12 cellular contexts compared by ENCODE assay signal in genomic region chr11:73410627-73411026, GRCh38. TPM values are rescaled to one million over a fixed set of nuclear protein-coding genes. Genes with fewer than 3 reads are reported as not detected.
DNase-seq lines count a peak whose midpoint lies in the region; ATAC-seq and TF ChIP-seq lines count a peak whose summit lies in the region.
"Had no signal": no experiment of that assay in that cellular context is flagged by ENCODE, and none has a peak within 500 bp of the region (broad histone marks: within the 10 kb centered on the region; RNA-seq: fewer than 3 reads in every experiment).

No MANE protein-coding gene starts in this region.

- H3K36me3 ChIP-seq in IMR-90 (ENCODE audit: control insufficient read depth, insufficient read depth, low read length) = peaks cover 21% of the 10 kb centered on the region
- peaks cover 90% of the 10 kb centered on the region for H3K36me3 ChIP-seq in neutrophil
- peaks cover 0 to 35% (median 8%) of the 10 kb centered on the region in 4 donors for H3K36me3 ChIP-seq in sigmoid colon

- H2BK20ac ChIP-seq in IMR-90 (ENCODE audit: low read depth, low read length) = 0 out of 2 replicates have a peak overlapping the region, but pooled peaks have one; percentile 33

- peaks cover 0 to 1% (median 0%) of the 10 kb centered on the region in 3 donors for H3K27me3 Mint-ChIP-seq in CD14-positive monocyte (ENCODE audit: low read depth in 3 of 3)
- no peaks in the 10 kb centered on the region for H3K27me3 Mint-ChIP-seq in activated CD8-positive, alpha-beta T cell treated with anti-CD3 and anti-CD28 coated beads for 36 hours

- peaks cover 63 to 78% of the 10 kb centered on the region in 2 donors for H3K36me3 Mint-ChIP-seq in CD14-positive monocyte
- H3K36me3 Mint-ChIP-seq in activated CD8-positive, alpha-beta T cell treated with anti-CD3 and anti-CD28 coated beads for 36 hours (ENCODE audit: low read depth) = peaks cover 4% of the 10 kb centered on the region

- peak; percentile 51; the same call in 1 of the 2 replicates for ATAC-seq in IMR-90 (ENCODE audit: low read depth)
- no peak for ATAC-seq in GM21390 (IDR thresholded peaks at IDR 0.05; ENCODE audit: unreplicated experiment)
- ATAC-seq in activated CD8-positive, alpha-beta T cell treated with anti-CD3 and anti-CD28 coated beads for 36 hours = no peak

- in situ Hi-C loops in IMR-90 (cut with MboI; ENCODE audit: low sequenced_read_pairs) = no loop called here

- DNase-seq in CD14-positive monocyte (ENCODE audit: low spot score) (no peak), ELR (ENCODE audit: low read depth) (peak; percentile 35), IMR-90 (no peak), hypothalamus (lab: John Stamatoyannopoulos, UW) (no peak), sigmoid colon (no peak)
- DNase-seq in activated CD8-positive, alpha-beta T cell treated with anti-CD3 and anti-CD28 coated beads for 36 hours = no peak
- DNase-seq: Calu3, DMS79, GF-D8 had no signal

- intact Hi-C loops in CD14-positive monocyte (cut with micrococcal nuclease) (loop anchor here in 1 of 2 donors (10.0 kb wide), 1 partner anchor 124 kb away; no protein-coding TSS in a partner anchor), IMR-90 (cut with micrococcal nuclease) (no loop called here), sigmoid colon (cut with DNase I) (no loop called here)
- intact Hi-C loops in activated CD8-positive, alpha-beta T cell treated with anti-CD3 and anti-CD28 coated beads for 36 hours (cut with micrococcal nuclease) = no loop called here

- 0 out of 2 replicates have a peak overlapping the region, but pooled peaks have one; percentile 17 for H3K14ac ChIP-seq in IMR-90 (replicated peaks; ENCODE audit: low read depth, low read length)

- H3K9me3 Mint-ChIP-seq in CD14-positive monocyte = no peaks in the 10 kb centered on the region
- H3K9me3 Mint-ChIP-seq in activated CD8-positive, alpha-beta T cell treated with anti-CD3 and anti-CD28 coated beads for 36 hours = no peaks in the 10 kb centered on the region

- H3K4me2 ChIP-seq in IMR-90 (ENCODE audit: low read depth, low read length) = no peak overlapping the region; the same call in 1 of the 2 replicates
- H3K4me2 ChIP-seq: KMS-11 had no signal

- no peak overlapping the region for H2AFZ ChIP-seq in IMR-90 (replicated peaks; ENCODE audit: low read length, poor library complexity)

- H3K9me3 ChIP-seq in IMR-90 (ENCODE audit: control insufficient read depth, insufficient read depth, low read length) = no peaks in the 10 kb centered on the region
- H3K9me3 ChIP-seq in neutrophil = no peaks in the 10 kb centered on the region
- no peaks in the 10 kb centered on the region for H3K9me3 ChIP-seq in sigmoid colon

- H3K27me3 ChIP-seq in IMR-90 (ENCODE audit: control insufficient read depth, insufficient read depth, low read length) (no peaks in the 10 kb centered on the region), neutrophil (no peaks in the 10 kb centered on the region), sigmoid colon (no peaks in the 10 kb centered on the region)

- H4K20me1 ChIP-seq in IMR-90 (ENCODE audit: insufficient read depth, low read length) = no peaks in the 10 kb centered on the region; the same call in 1 of the 2 replicates

- no peak overlapping the region for H3K9ac ChIP-seq in IMR-90 (ENCODE audit: low read depth, low read length)
- H3K9ac ChIP-seq: KMS-11 had no signal

- H3K27ac ChIP-seq in IMR-90 (ENCODE audit: insufficient read depth, low read length) = no peak overlapping the region
- peak overlapping the region; percentile 74 for H3K27ac ChIP-seq in neutrophil
- H3K27ac ChIP-seq in sigmoid colon = no peak overlapping the region
- H3K27ac ChIP-seq: KMS-11 had no signal

- H2BK5ac ChIP-seq in IMR-90 (ENCODE audit: low read depth, low read length, poor library complexity, severe bottlenecking) = no peak overlapping the region

- no TSS peak for BruUV-seq in IMR-90 (replicated peaks; lab: Mats Ljungman, UMichigan)

- H2AK9ac ChIP-seq in IMR-90 (replicated peaks; ENCODE audit: low read depth, low read length, poor library complexity) = no peak overlapping the region

- H3K18ac ChIP-seq in IMR-90 (ENCODE audit: low read depth, low read length) = no peak overlapping the region

- H3K4me1 Mint-ChIP-seq in CD14-positive monocyte = peaks cover 72% of the 10 kb centered on the region
- H3K4me1 Mint-ChIP-seq in activated CD8-positive, alpha-beta T cell treated with anti-CD3 and anti-CD28 coated beads for 36 hours (ENCODE audit: low read depth) = peaks cover 3% of the 10 kb centered on the region

- H2BK120ac ChIP-seq in IMR-90 (ENCODE audit: low read depth, low read length) = no peak overlapping the region

- H3K4me1 ChIP-seq in IMR-90 (ENCODE audit: control insufficient read depth, insufficient read depth, low read length) (peaks cover 8% of the 10 kb centered on the region), neutrophil (ENCODE audit: control insufficient read depth in 1 of 2, insufficient read depth in 1 of 2, low read depth in 1 of 2, low read length in 1 of 2) (peaks cover 54 to 68% of the 10 kb centered on the region in 2 experiments), sigmoid colon (peaks cover 0 to 14% (median 11%) of the 10 kb centered on the region in 4 donors)

- peaks cover 17% of the 10 kb centered on the region for H3K9me1 ChIP-seq in IMR-90 (ENCODE audit: insufficient read depth, low read length)

- dilution Hi-C loops in IMR-90 (cut with HindIII; ENCODE audit: low sequenced_read_pairs, unreplicated experiment) = no loop called here

- WGBS in IMR-90 (ENCODE audit: extremely low coverage in 2 of 2, insufficient read length in 1 of 2), 2 experiments = 83% methylated on average over 1 of the region's 1 CpG; no CpG with 5 or more reads in 1 of the 2 experiments
- WGBS in sigmoid colon, 2 donors = 78 to 84% methylated on average over 1 of the region's 1 CpG

- H4K8ac ChIP-seq in IMR-90 (ENCODE audit: low read depth in 2 of 2, low read length in 2 of 2) = peak overlapping the region in 1 of 2 experiments; percentile 5; a peak in 1 of 4 replicates

- H3K27ac Mint-ChIP-seq in CD14-positive monocyte = peak overlapping the region in 4 of 7 donors; percentile 6 to 82 (median 25)
- no peak overlapping the region for H3K27ac Mint-ChIP-seq in activated CD8-positive, alpha-beta T cell treated with anti-CD3 and anti-CD28 coated beads for 36 hours

- CTCF ChIA-PET in IMR-90 (lab: Yijun Ruan, JAX) = no interaction called here
- CTCF ChIA-PET in activated CD8-positive, alpha-beta T cell treated with anti-CD3 and anti-CD28 coated beads for 36 hours (lab: Charles Lee) = interaction anchor here (1.0 to 2.8 kb wide), 5 partner anchors 15 to 251 kb away, joined by 3 to 8 read pairs (median 6); no protein-coding TSS in a partner anchor

- H2AK5ac ChIP-seq in IMR-90 (ENCODE audit: low read depth, low read length) = peak overlapping the region; percentile 82; the same call in 1 of the 2 replicates

- no peak for TF ChIP-seq CTCF in CD14-positive monocyte (IDR thresholded peaks at IDR 0.05)
- no peak for TF ChIP-seq CTCF in IMR-90 (conservative IDR thresholded peaks at IDR 0.05; ENCODE audit: low read depth, low read length)
- no peak for TF ChIP-seq CTCF in neutrophil (IDR thresholded peaks at IDR 0.05)
- TF ChIP-seq CTCF in activated CD8-positive, alpha-beta T cell treated with anti-CD3 and anti-CD28 coated beads for 36 hours (IDR thresholded peaks at IDR 0.05) = no peak
- no peak for TF ChIP-seq CTCF in sigmoid colon (IDR thresholded peaks at IDR 0.05)

- H3K4me3 ChIP-seq in IMR-90 (ENCODE audit: insufficient read depth, low read depth, low read length) (no peak overlapping the region), neutrophil (ENCODE audit: low read depth in 1 of 2, low read length in 1 of 2) (no peak overlapping the region), sigmoid colon (no peak overlapping the region)

- peaks cover 3 to 9% of the 10 kb centered on the region in 2 experiments; a peak in 3 of 4 replicates for H3K79me1 ChIP-seq in IMR-90 (ENCODE audit: low read depth in 1 of 2, low read length in 2 of 2)

- H3K4ac ChIP-seq in IMR-90 (ENCODE audit: low read depth, low read length) = peak overlapping the region; percentile 36; the same call in 1 of the 2 replicates

- no peak overlapping the region for H2BK15ac ChIP-seq in IMR-90 (ENCODE audit: low read depth, low read length)

- H3K4me3 Mint-ChIP-seq in CD14-positive monocyte = no peak overlapping the region
- H3K4me3 Mint-ChIP-seq in activated CD8-positive, alpha-beta T cell treated with anti-CD3 and anti-CD28 coated beads for 36 hours = no peak overlapping the region

- POLR2A ChIA-PET in IMR-90 (lab: Charles Lee; ENCODE audit: unreplicated experiment) = no interaction called here
- POLR2A ChIA-PET in activated CD8-positive, alpha-beta T cell treated with anti-CD3 and anti-CD28 coated beads for 36 hours (lab: Charles Lee) = interaction anchor here (0.6 kb wide), 1 partner anchor 120 kb away, joined by 3 read pairs; no protein-coding TSS in a partner anchor

- no peak for TF ChIP-seq RAD21 in IMR-90 (IDR thresholded peaks at IDR 0.05; ENCODE audit: low read length)

- H3K56ac ChIP-seq in IMR-90 (ENCODE audit: extremely low read depth, insufficient read depth, low read length) = no peak overlapping the region

- TF ChIP-seq POLR2A in IMR-90 (IDR thresholded peaks at IDR 0.05; ENCODE audit: low read depth, low read length) (no peak), sigmoid colon (IDR thresholded peaks at IDR 0.05) (no peak)

- TF ChIP-seq EP300 in sigmoid colon (IDR thresholded peaks at IDR 0.05) = no peak

- H4K5ac ChIP-seq in IMR-90 (ENCODE audit: low read depth, low read length) = no peak overlapping the region

- H3K23ac ChIP-seq in IMR-90 (ENCODE audit: low read depth, low read length) = no peak overlapping the region

- no peak overlapping the region for H4K91ac ChIP-seq in IMR-90 (ENCODE audit: insufficient read depth, low read depth, low read length)

TF ChIP-seq in IMR-90, 13 proteins besides CTCF, POLR2A, EP300 and RAD21 (continues in another document):
- TF ChIP-seq NFE2L2 (IDR thresholded peaks at IDR 0.05; ENCODE audit: low read depth, low read length) (no peak), USF2 (IDR thresholded peaks at IDR 0.05; ENCODE audit: low read depth, low read length) (no peak), RCOR1 (IDR thresholded peaks at IDR 0.05; ENCODE audit: insufficient replicate concordance, low read length) (no peak)

RNA-seq across cellular contexts. Expression of gene RELT, which starts 34.4 kb away (rescaled TPM):
- polyA plus RNA-seq in CD14-positive monocyte (10 to 100 TPM; 16.4 to 27.3 TPM), IMR-90 (2012; rRNA removed) (5.3 and 6.5 TPM in 2 replicates), sigmoid colon (1 to 10 TPM in 2 of 3 donors, under 1 TPM in 1; 0.92 to 9.3 (median 1.2) TPM)
- total RNA-seq in IMR-90 (2012; rRNA removed) (2.3 and 3.1 TPM in 2 replicates), sigmoid colon (1 to 10 TPM in 2 of 4 donors, under 1 TPM in 2; 0.28 to 1.8 (median 0.95) TPM)
- polyA plus RNA-seq in IMR-90 (2012; cell fraction: cytosol; rRNA removed) = 4.3 and 5.3 TPM in 2 replicates
- 17.5 and 30.8 TPM in 2 replicates for polyA plus RNA-seq in IMR-90 (2012; cell fraction: nucleus; rRNA removed; ENCODE audit: low replicate concordance)
- 10 to 100 TPM; 26.6 to 29.6 TPM for total RNA-seq in activated CD8-positive, alpha-beta T cell treated with anti-CD3 and anti-CD28 coated beads for 36 hours
